Comparison of ENCODE assay signal across 1 cellular context in genomic region chr17:43213545-43213944, GRCh38.
TF ChIP-seq lines count a peak whose summit lies in the region.

No MANE protein-coding gene starts in this region.

TF ChIP-seq in liver, 16 proteins besides CTCF, POLR2A, EP300 and RAD21 (continued from another document):
- peak; percentile 38 to 81 for TF ChIP-seq HNF4A (conservative IDR thresholded peaks at IDR 0.05)
- peak in 1 of 2 donors; percentile 22 for TF ChIP-seq JUND (IDR thresholded peaks at IDR 0.05)
- no peak for TF ChIP-seq NR2F2 (IDR thresholded peaks at IDR 0.05)
